Comparison of ENCODE assay signal across 12 cellular contexts in genomic region chrX:57951666-57952319, GRCh38. TPM values are rescaled to one million over a fixed set of nuclear protein-coding genes. Genes with fewer than 3 reads are reported as not detected.
DNase-seq lines count a peak whose midpoint lies in the region; ATAC-seq and TF ChIP-seq lines count a peak whose summit lies in the region.
"Had no signal": no experiment of that assay in that cellular context is flagged by ENCODE, and none has a peak within 500 bp of the region (broad histone marks: within the 10 kb centered on the region; RNA-seq: fewer than 3 reads in every experiment).

No MANE protein-coding gene starts in this region.

- TF ChIP-seq CTCF in GM20000 (IDR thresholded peaks at IDR 0.05; ENCODE audit: extremely low read depth, missing control alignments) = no peak

- no peaks in the 10 kb centered on the region for H3K27me3 Mint-ChIP-seq in stimulated activated naive B cell treated with anti-CD40 and anti-IgM and Interleukin-4, amounts not matched to agents 10 μg/mL and 1 μg/mL and 100 μg/mL, for 72 hours
- H3K27me3 Mint-ChIP-seq: activated CD8-positive, alpha-beta memory T cell treated with anti-CD3 and anti-CD28 coated beads, Interleukin-2, amount 10 ng/mL, durations not matched to agents 7 days and 5 days; activated naive CD8-positive, alpha-beta T cell treated with anti-CD3 and anti-CD28 coated beads, Interleukin-2, amount 10 ng/mL, durations not matched to agents 7 days and 5 days had no signal

- DNase-seq in DMS 273 (lab: John Stamatoyannopoulos, UW; ENCODE audit: unreplicated experiment) = peak; percentile 12
- DNase-seq in DMS 273 treated with DMSO at 0.1 percent for 48 hours (lab: John Stamatoyannopoulos, UW) = no peak
- DNase-seq in MV-4-11 (lab: John Stamatoyannopoulos, UW) = peak; percentile 1
- DNase-seq in left cardiac atrium = peak; percentile 33
- peak; percentile 7 for DNase-seq in stimulated activated naive B cell treated with anti-CD40 and anti-IgM and Interleukin-4, amounts not matched to agents 10 μg/mL and 1 μg/mL and 100 μg/mL, for 72 hours
- DNase-seq in GM20000 (ENCODE audit: low spot score) = no peak
- DNase-seq: activated CD8-positive, alpha-beta memory T cell treated with anti-CD3 and anti-CD28 coated beads, Interleukin-2, amount 10 ng/mL, durations not matched to agents 7 days and 5 days; activated naive CD8-positive, alpha-beta T cell treated with anti-CD3 and anti-CD28 coated beads, Interleukin-2, amount 10 ng/mL, durations not matched to agents 7 days and 5 days; NCI-H2081 treated with DMSO at 0.1 percent for 48 hours; PC-9 had no signal

- no peak overlapping the region for H3K4me3 Mint-ChIP-seq in stimulated activated naive B cell treated with anti-CD40 and anti-IgM and Interleukin-4, amounts not matched to agents 10 μg/mL and 1 μg/mL and 100 μg/mL, for 72 hours
- H3K4me3 Mint-ChIP-seq: activated CD8-positive, alpha-beta memory T cell treated with anti-CD3 and anti-CD28 coated beads, Interleukin-2, amount 10 ng/mL, durations not matched to agents 7 days and 5 days; activated naive CD8-positive, alpha-beta T cell treated with anti-CD3 and anti-CD28 coated beads, Interleukin-2, amount 10 ng/mL, durations not matched to agents 7 days and 5 days had no signal

- peaks cover 9 to 17% of the 10 kb centered on the region in 2 donors for H3K9me3 Mint-ChIP-seq in stimulated activated naive B cell treated with anti-CD40 and anti-IgM and Interleukin-4, amounts not matched to agents 10 μg/mL and 1 μg/mL and 100 μg/mL, for 72 hours

- peak overlapping the region; percentile 31 for H3K27ac Mint-ChIP-seq in stimulated activated naive B cell treated with anti-CD40 and anti-IgM and Interleukin-4, amounts not matched to agents 10 μg/mL and 1 μg/mL and 100 μg/mL, for 72 hours
- H3K27ac Mint-ChIP-seq: activated CD8-positive, alpha-beta memory T cell treated with anti-CD3 and anti-CD28 coated beads, Interleukin-2, amount 10 ng/mL, durations not matched to agents 7 days and 5 days; activated naive CD8-positive, alpha-beta T cell treated with anti-CD3 and anti-CD28 coated beads, Interleukin-2, amount 10 ng/mL, durations not matched to agents 7 days and 5 days had no signal

- intact Hi-C loops in left cardiac atrium (cut with DNase I) = no loop called here

- ATAC-seq in left cardiac atrium (peak; percentile 41 to 83), HG03457 (IDR thresholded peaks at IDR 0.05; ENCODE audit: unreplicated experiment) (no peak), HG03432 (IDR thresholded peaks at IDR 0.05; ENCODE audit: unreplicated experiment) (no peak)
- peak; percentile 89 to 90 for ATAC-seq in stimulated activated naive B cell treated with anti-CD40 and anti-IgM and Interleukin-4, amounts not matched to agents 10 μg/mL and 1 μg/mL and 100 μg/mL, for 72 hours (replicated peaks)
- ATAC-seq: activated CD8-positive, alpha-beta memory T cell treated with anti-CD3 and anti-CD28 coated beads, Interleukin-2, amount 10 ng/mL, durations not matched to agents 7 days and 5 days had no signal

- H3K4me1 Mint-ChIP-seq in stimulated activated naive B cell treated with anti-CD40 and anti-IgM and Interleukin-4, amounts not matched to agents 10 μg/mL and 1 μg/mL and 100 μg/mL, for 72 hours = peaks cover 2 to 26% of the 10 kb centered on the region in 2 donors
- H3K4me1 Mint-ChIP-seq: activated CD8-positive, alpha-beta memory T cell treated with anti-CD3 and anti-CD28 coated beads, Interleukin-2, amount 10 ng/mL, durations not matched to agents 7 days and 5 days had no signal

- peaks cover 0 to 4% of the 10 kb centered on the region in 2 donors for H3K36me3 Mint-ChIP-seq in stimulated activated naive B cell treated with anti-CD40 and anti-IgM and Interleukin-4, amounts not matched to agents 10 μg/mL and 1 μg/mL and 100 μg/mL, for 72 hours
- H3K36me3 Mint-ChIP-seq: activated CD8-positive, alpha-beta memory T cell treated with anti-CD3 and anti-CD28 coated beads, Interleukin-2, amount 10 ng/mL, durations not matched to agents 7 days and 5 days; activated naive CD8-positive, alpha-beta T cell treated with anti-CD3 and anti-CD28 coated beads, Interleukin-2, amount 10 ng/mL, durations not matched to agents 7 days and 5 days had no signal

RNA-seq across cellular contexts. Expression of gene ZXDA, which starts 41.5 kb away (rescaled TPM):
- 1 to 10 TPM; 3.4 to 3.6 TPM for total RNA-seq in left cardiac atrium

Comparison
In these comparisons a context has a peak if more than half of its experiments do, and no peak if none do; other contexts are left out.
1. DNase-seq: peak in DMS 273 (single experiment), MV-4-11 (single experiment), left cardiac atrium (single experiment) and stimulated activated naive B cell treated with anti-CD40 and anti-IgM and Interleukin-4, amounts not matched to agents 10 μg/mL and 1 μg/mL and 100 μg/mL, for 72 hours (single experiment); none in DMS 273 treated with DMSO at 0.1 percent for 48 hours (single experiment) and GM20000 (single experiment).
2. ATAC-seq: peak in left cardiac atrium (2 of 2) and stimulated activated naive B cell treated with anti-CD40 and anti-IgM and Interleukin-4, amounts not matched to agents 10 μg/mL and 1 μg/mL and 100 μg/mL, for 72 hours (2 of 2); none in HG03457 (single experiment) and HG03432 (single experiment).